29 cellular contexts compared by ENCODE assay signal in genomic region chr16:68506331-68507053, GRCh38. TPM values are rescaled to one million over a fixed set of nuclear protein-coding genes. Genes with fewer than 3 reads are reported as not detected.
DNase-seq lines count a peak whose midpoint lies in the region; ATAC-seq and TF ChIP-seq lines count a peak whose summit lies in the region.
"Had no signal": no experiment of that assay in that cellular context is flagged by ENCODE, and none has a peak within 500 bp of the region (broad histone marks: within the 10 kb centered on the region; RNA-seq: fewer than 3 reads in every experiment).

No MANE protein-coding gene starts in this region.

- DNase-seq in AG20443 (ENCODE audit: low spot score): peak; percentile 51
- peak; percentile 40 for DNase-seq in HFFc6
- peak; percentile 79 for DNase-seq in hepatic stellate cell (ENCODE audit: low spot score)
- peak in 7 of 10 donors; percentile 25 to 90 (median 43) for DNase-seq in posterior cingulate gyrus
- no peak for DNase-seq in Caco-2
- DNase-seq: activated CD8-positive, alpha-beta T cell treated with anti-CD3 and anti-CD28 coated beads, Interleukin-2, amount 10 ng/mL, durations not matched to agents 7 days and 5 days; activated T-cell treated with anti-CD3 and anti-CD28 coated beads for 4 hours; cortex of kidney; DMS153; effector memory CD4-positive, alpha-beta T cell; KBM-7; midbrain; NCI-H1105; NCI-H187; NCI-H2171; NCI-H510A; stimulated activated naive CD4-positive, alpha-beta T cell; T-helper 9 cell; upper lobe of right lung had no signal

- no peaks in the 10 kb centered on the region for H3K4me1 ChIP-seq in Caco-2

- ATAC-seq in GM21528 (IDR thresholded peaks at IDR 0.05; ENCODE audit: low FRiP score, unreplicated experiment) (no peak), GM18907 (IDR thresholded peaks at IDR 0.05; ENCODE audit: unreplicated experiment) (no peak), HG02678 (IDR thresholded peaks at IDR 0.05; ENCODE audit: unreplicated experiment) (no peak)
- ATAC-seq: activated CD8-positive, alpha-beta T cell treated with anti-CD3 and anti-CD28 coated beads, Interleukin-2, amount 10 ng/mL, durations not matched to agents 7 days and 5 days; activated naive CD4-positive, alpha-beta T cell treated with anti-CD3 and anti-CD28 coated beads, Interleukin-2, amount 50 U/mL, for 72 hours; GM23338; naive thymus-derived CD4-positive, alpha-beta T cell; upper lobe of right lung had no signal

- POLR2A ChIA-PET in Caco-2 (lab: Charles Lee): no interaction called here

- peaks cover 43% of the 10 kb centered on the region for H3K4me1 Mint-ChIP-seq in HFFc6 (ENCODE audit: low read depth)
- H3K4me1 Mint-ChIP-seq in Caco-2 (ENCODE audit: low read depth, unreplicated experiment): no peaks in the 10 kb centered on the region
- H3K4me1 Mint-ChIP-seq: GM23338 had no signal

- CTCF ChIA-PET in Caco-2 (lab: Charles Lee): interaction anchor here (0.9 kb wide), 1 partner anchor 14 kb away, joined by 4 read pairs; no protein-coding TSS in a partner anchor

- no peak overlapping the region for H3K4me3 ChIP-seq in Caco-2 (ENCODE audit: low read depth, low read length)
- H3K4me3 ChIP-seq: BLaER1, GM23338, upper lobe of right lung had no signal

- H3K27me3 Mint-ChIP-seq in HFFc6 (ENCODE audit: insufficient read depth): peaks cover 16% of the 10 kb centered on the region
- peaks cover 21% of the 10 kb centered on the region for H3K27me3 Mint-ChIP-seq in Caco-2 (ENCODE audit: insufficient read depth, unreplicated experiment)

- TF ChIP-seq CTCF in HFFc6 (IDR thresholded peaks at IDR 0.05) (no peak), Caco-2 (IDR thresholded peaks at IDR 0.05; ENCODE audit: insufficient read depth in 1 of 2, low read depth in 1 of 2, low read length in 1 of 2, severe bottlenecking in 1 of 2, unreplicated experiment in 1 of 2) (no peak)

- BruUV-seq in Caco-2 (replicated peaks; lab: Mats Ljungman, UMichigan): no TSS peak

- H3K27ac Mint-ChIP-seq in HFFc6 (no peak overlapping the region; the same call in 1 of the 2 replicates), Caco-2 (ENCODE audit: unreplicated experiment) (no peak overlapping the region)
- H3K27ac Mint-ChIP-seq: activated CD8-positive, alpha-beta T cell treated with anti-CD3 and anti-CD28 coated beads, Interleukin-2, amount 10 ng/mL, durations not matched to agents 7 days and 5 days; activated naive CD4-positive, alpha-beta T cell treated with anti-CD3 and anti-CD28 coated beads, Interleukin-2, amount 50 U/mL, for 72 hours; GM23338; naive thymus-derived CD4-positive, alpha-beta T cell had no signal

- H3K36me3 Mint-ChIP-seq in HFFc6 (ENCODE audit: low read depth): no peaks in the 10 kb centered on the region
- no peaks in the 10 kb centered on the region for H3K36me3 Mint-ChIP-seq in Caco-2 (ENCODE audit: insufficient read depth, unreplicated experiment)
- H3K36me3 Mint-ChIP-seq: activated naive CD4-positive, alpha-beta T cell treated with anti-CD3 and anti-CD28 coated beads, Interleukin-2, amount 50 U/mL, for 72 hours; naive thymus-derived CD4-positive, alpha-beta T cell had no signal

- H3K4me3 Mint-ChIP-seq in HFFc6 (no peak overlapping the region), Caco-2 (ENCODE audit: unreplicated experiment) (no peak overlapping the region)
- H3K4me3 Mint-ChIP-seq: activated CD8-positive, alpha-beta T cell treated with anti-CD3 and anti-CD28 coated beads, Interleukin-2, amount 10 ng/mL, durations not matched to agents 7 days and 5 days; GM23338; naive thymus-derived CD4-positive, alpha-beta T cell had no signal

- H3K36me3 ChIP-seq in Caco-2 (ENCODE audit: control insufficient read depth, insufficient read depth, low read length): no peaks in the 10 kb centered on the region
- H3K36me3 ChIP-seq: BLaER1, upper lobe of right lung had no signal

- peaks cover 1% of the 10 kb centered on the region; the same call in 1 of the 2 replicates for H3K27me3 ChIP-seq in Caco-2 (replicated peaks; ENCODE audit: control insufficient read depth, insufficient read depth, low read length)
- H3K27me3 ChIP-seq: BLaER1, upper lobe of right lung had no signal

- intact Hi-C loops in posterior cingulate gyrus (cut with DNase I): loop anchor here (5.0 to 10.0 kb wide), 2 partner anchors 54 to 132 kb away; no protein-coding TSS in a partner anchor
- intact Hi-C loops in Caco-2 (cut with micrococcal nuclease; ENCODE audit: unreplicated experiment): loop anchor here (5.0 kb wide), 1 partner anchor 59 kb away; the partner anchor contains the start of gene SMPD3

- H3K9me3 Mint-ChIP-seq in HFFc6 (no peaks in the 10 kb centered on the region), Caco-2 (ENCODE audit: unreplicated experiment) (no peaks in the 10 kb centered on the region)
- H3K9me3 Mint-ChIP-seq: activated naive CD4-positive, alpha-beta T cell treated with anti-CD3 and anti-CD28 coated beads, Interleukin-2, amount 50 U/mL, for 72 hours; GM23338 had no signal

- H3K9me3 ChIP-seq in Caco-2: 0 out of 2 replicates have a peak, but pooled peaks cover 3% of the 10 kb centered on the region
- H3K9me3 ChIP-seq: upper lobe of right lung had no signal

RNA-seq across cellular contexts. Expression of gene ZFP90, which starts 32.6 kb away (rescaled TPM):
- 10 to 100 TPM; 13.3 to 17.0 (median 13.9) TPM for total RNA-seq in HFFc6 (2021; fragmentation: NEBNext Ultra II Directional; extraction: Animal tissue kit (Norgen Biotek cat#: 25700))
- 16.5 and 23.2 TPM in 2 replicates for total RNA-seq in Caco-2 (2022)

RNA-seq across cellular contexts. Expression of gene SMPD3, which starts 58.2 kb away (rescaled TPM):
- under 1 TPM; 0.05 to 0.73 (median 0.30) TPM for total RNA-seq in HFFc6 (2021; fragmentation: NEBNext Ultra II Directional; extraction: Animal tissue kit (Norgen Biotek cat#: 25700))
- total RNA-seq in Caco-2 (2022): 2.4 and 2.8 TPM in 2 replicates
- total RNA-seq: bronchial epithelial cell, epithelial cell of proximal tubule, MCF 10A had no signal

Comparison
In these comparisons a context has a peak if more than half of its experiments do, and no peak if none do; other contexts are left out.
1. DNase-seq: peak in AG20443 (single experiment), HFFc6 (single experiment), hepatic stellate cell (single experiment) and posterior cingulate gyrus (7 of 10); none in Caco-2 (0 of 2).